ENCODE assay signal across 8 cellular contexts in genomic region chr6:163414367-163415175, GRCh38. TPM values are rescaled to one million over a fixed set of nuclear protein-coding genes. Genes with fewer than 3 reads are reported as not detected.
DNase-seq lines count a peak whose midpoint lies in the region; ATAC-seq and TF ChIP-seq lines count a peak whose summit lies in the region.

QKI (plus strand) TSS chr6:163414718; CDS start chr6:163415194, 476 bp downstream.

- peak within 1 kb of the TSS; percentile 77 for H3K4me3 Mint-ChIP-seq in mesothelial cell of epicardium

- H3K27me3 Mint-ChIP-seq in mesothelial cell of epicardium (ENCODE audit: low read depth), result no peaks in the 10 kb centered on the region

- H3K4me1 ChIP-seq in endocrine pancreas (ENCODE audit: control insufficient read depth, insufficient read depth, low read length), result peaks cover 20% of the 10 kb centered on the region

- peak; percentile 56 for DNase-seq in NK-92 treated with Interleukin-12 subunit alpha and Interleukin-12 subunit beta, amount 100 ng/mL, for 24 hours (lab: John Stamatoyannopoulos, UW)
- DNase-seq in NK-92 (lab: John Stamatoyannopoulos, UW; ENCODE audit: unreplicated experiment) (no peak), NCI-H748 (lab: John Stamatoyannopoulos, UW; ENCODE audit: unreplicated experiment) (peak; percentile 83), mesothelial cell of epicardium (ENCODE audit: low spot score in 2 of 2, unreplicated experiment in 2 of 2) (peak; percentile 43 to 73)
- DNase-seq in activated CD8-positive, alpha-beta memory T cell treated with anti-CD3 and anti-CD28 coated beads for 4 hours (ENCODE audit: low read depth in 2 of 2), result peak; percentile 61 to 71
- peak; percentile 70 for DNase-seq in stimulated activated CD8-positive, alpha-beta memory T cell treated with anti-CD3 and anti-CD28 coated beads, Interleukin-15, amount 100 ng/mL, for 4 hours (ENCODE audit: low read depth in 2 of 2)

- no peaks in the 10 kb centered on the region for H3K27me3 ChIP-seq in endocrine pancreas (ENCODE audit: control insufficient read depth, insufficient read depth, low read length)

- peak within 1 kb of the TSS; percentile 93 for H3K27ac Mint-ChIP-seq in mesothelial cell of epicardium

- TF ChIP-seq CTCF in mesothelial cell of epicardium (IDR thresholded peaks at IDR 0.05; ENCODE audit: unreplicated experiment), result no peak

- H3K9me3 ChIP-seq in endocrine pancreas (ENCODE audit: control insufficient read depth, low read length), result no peaks in the 10 kb centered on the region

- no peaks in the 10 kb centered on the region for H3K36me3 Mint-ChIP-seq in mesothelial cell of epicardium

- H3K36me3 ChIP-seq in endocrine pancreas (ENCODE audit: control insufficient read depth, insufficient read depth, low read length), result no peaks in the 10 kb centered on the region

- no peak within 1 kb of the TSS for H3K4me3 ChIP-seq in endocrine pancreas (ENCODE audit: control insufficient read depth, insufficient read depth, low read length)

- peak; percentile 30 for ATAC-seq in HG02981 (IDR thresholded peaks at IDR 0.05; ENCODE audit: unreplicated experiment)

- peaks cover 30% of the 10 kb centered on the region for H3K4me1 Mint-ChIP-seq in mesothelial cell of epicardium

- no peaks in the 10 kb centered on the region for H3K9me3 Mint-ChIP-seq in mesothelial cell of epicardium

- H3K9ac ChIP-seq in endocrine pancreas (ENCODE audit: control insufficient read depth, insufficient read depth, low read length), result peak within 1 kb of the TSS; percentile 79

RNA-seq across cellular contexts. Expression of gene QKI, which starts in this region (rescaled TPM):
- total RNA-seq in mesothelial cell of epicardium, result 129 to 138 TPM (median 133 TPM) in 3 replicates
